In genomic region chr7:76165973-76166403, GRCh38 we compare ENCODE assay signal across 8 cellular contexts. TPM values are rescaled to one million over a fixed set of nuclear protein-coding genes. Genes with fewer than 3 reads are reported as not detected.
DNase-seq lines count a peak whose midpoint lies in the region; ATAC-seq, FAIRE-seq and TF ChIP-seq lines count a peak whose summit lies in the region.

No MANE protein-coding gene starts in this region.

- CTCF ChIA-PET in Panc1 (lab: Charles Lee), result no interaction called here

- TF ChIP-seq POLR2A in esophagus muscularis mucosa (IDR thresholded peaks at IDR 0.05; ENCODE audit: low read depth), result no peak
- no peak for TF ChIP-seq POLR2A in GM12891 (IDR thresholded peaks at IDR 0.05; ENCODE audit: low read depth, low read length)

- H3K4me1 Mint-ChIP-seq in progenitor cell of endocrine pancreas (ENCODE audit: low read depth), result peaks cover 5% of the 10 kb centered on the region

- H3K9me3 ChIP-seq in Panc1 (ENCODE audit: control insufficient read depth, insufficient read depth, low read depth, low read length) (no peaks in the 10 kb centered on the region), esophagus muscularis mucosa (no peaks in the 10 kb centered on the region)

- peak overlapping the region; percentile 98 for H3K27ac Mint-ChIP-seq in progenitor cell of endocrine pancreas

- H3K27me3 ChIP-seq in GM06990 (replicated peaks; ENCODE audit: control insufficient read depth, insufficient read depth, low read length) (no peaks in the 10 kb centered on the region), Panc1 (ENCODE audit: control insufficient read depth, insufficient read depth, low read length) (no peaks in the 10 kb centered on the region), esophagus muscularis mucosa (no peaks in the 10 kb centered on the region)

- H3K36me3 ChIP-seq in GM06990 (ENCODE audit: control insufficient read depth, insufficient read depth, low read length), result no peaks in the 10 kb centered on the region
- H3K36me3 ChIP-seq in Panc1 (ENCODE audit: control insufficient read depth, insufficient read depth, low read length), result no peaks in the 10 kb centered on the region; the same call in 1 of the 2 replicates
- no peaks in the 10 kb centered on the region for H3K36me3 ChIP-seq in esophagus muscularis mucosa

- WGBS in esophagus muscularis mucosa, result 83% methylated on average over 15 of the region's 15 CpGs

- H3K4me3 ChIP-seq in GM06990 (replicated peaks; ENCODE audit: low read depth, low read length) (peak overlapping the region; percentile 70), Panc1 (ENCODE audit: low read depth in 2 of 2, low read length in 2 of 2) (peak overlapping the region; percentile 65 to 75), esophagus muscularis mucosa (peak overlapping the region; percentile 59 to 70 (median 68))

- intact Hi-C loops in Panc1 (cut with micrococcal nuclease; ENCODE audit: unreplicated experiment), result no loop called here
- intact Hi-C loops in esophagus muscularis mucosa (cut with DNase I), result no loop called here

- H3K36me3 Mint-ChIP-seq in progenitor cell of endocrine pancreas (ENCODE audit: insufficient read depth), result no peaks in the 10 kb centered on the region

- FAIRE-seq in GM12891 (lab: Jason Lieb, UNC), result no peak

- TF ChIP-seq CTCF in GM06990 (IDR thresholded peaks at IDR 0.05; ENCODE audit: insufficient read depth, low read length, poor library complexity, severe bottlenecking), result no peak
- TF ChIP-seq CTCF in Panc1 (IDR thresholded peaks at IDR 0.05), result no peak
- no peak for TF ChIP-seq CTCF in esophagus muscularis mucosa (IDR thresholded peaks at IDR 0.05)
- TF ChIP-seq CTCF in progenitor cell of endocrine pancreas (IDR thresholded peaks at IDR 0.05; ENCODE audit: unreplicated experiment), result no peak

- no peak for DNase-seq in GM06990 (ENCODE audit: extremely low read depth, insufficient read length)
- DNase-seq in Panc1 (ENCODE audit: low read depth, low spot score), result no peak
- no peak for DNase-seq in esophagus muscularis mucosa (ENCODE audit: extremely low spot score)
- no peak for DNase-seq in progenitor cell of endocrine pancreas (ENCODE audit: low spot score, unreplicated experiment)
- no peak for DNase-seq in GM12891 (ENCODE audit: insufficient read length, low spot score)
- no peak for DNase-seq in NCI-H526 treated with DMSO at 0.1 percent for 48 hours (lab: John Stamatoyannopoulos, UW)
- no peak for DNase-seq in activated CD4-positive, alpha-beta T cell treated with anti-CD3 and anti-CD28 coated beads for 48 hours

- H3K4me1 ChIP-seq in Panc1 (ENCODE audit: control insufficient read depth, insufficient read depth, low read length) (no peaks in the 10 kb centered on the region), esophagus muscularis mucosa (peaks cover 0 to 12% (median 8%) of the 10 kb centered on the region in 4 donors)

- ATAC-seq in Panc1, result peak; percentile 54
- no peak for ATAC-seq in GM21390 (IDR thresholded peaks at IDR 0.05; ENCODE audit: unreplicated experiment)

- H3K9me3 Mint-ChIP-seq in progenitor cell of endocrine pancreas (ENCODE audit: low read depth), result no peaks in the 10 kb centered on the region

- TF ChIP-seq EP300 in esophagus muscularis mucosa (IDR thresholded peaks at IDR 0.05), result no peak

- BruUV-seq in Panc1 (replicated peaks; lab: Mats Ljungman, UMichigan), result TSS peak; percentile 78

- H3K27me3 Mint-ChIP-seq in progenitor cell of endocrine pancreas, result peaks cover 9% of the 10 kb centered on the region

- POLR2A ChIA-PET in Panc1 (lab: Charles Lee), result no interaction called here

- in situ Hi-C loops in Panc1 (cut with HindIII; ENCODE audit: low pct_unique_long_range_greater_than_20kb, low sequenced_read_pairs), result no loop called here

- H3K4me3 Mint-ChIP-seq in progenitor cell of endocrine pancreas (ENCODE audit: low read depth), result peak overlapping the region; percentile 77

- H3K27ac ChIP-seq in Panc1 (ENCODE audit: low read length) (peak overlapping the region; percentile 85), esophagus muscularis mucosa (replicated peaks in 1 of 4) (peak overlapping the region; percentile 84 to 91 (median 86))

TF ChIP-seq in GM12891, 5 proteins besides CTCF, POLR2A, EP300 and RAD21:
- TF ChIP-seq POU2F2 (IDR thresholded peaks at IDR 0.05; ENCODE audit: low read depth, low read length), result no peak
- no peak for TF ChIP-seq TAF1 (IDR thresholded peaks at IDR 0.05; ENCODE audit: low read depth, low read length)
- TF ChIP-seq POLR2AphosphoS5 (IDR thresholded peaks at IDR 0.05; ENCODE audit: low read depth, low read length), result no peak

RNA-seq across cellular contexts. Expression of gene SRRM3, which starts 35.7 kb away (rescaled TPM):
- 8.5 TPM for total RNA-seq in Panc1 (2021; ENCODE audit: unreplicated experiment)
- 8.6 TPM for polyA plus RNA-seq in Panc1 (2012; ENCODE audit: insufficient read length)
- total RNA-seq in esophagus muscularis mucosa, result 1 to 10 TPM; 2.1 to 4.9 (median 2.7) TPM
- total RNA-seq in progenitor cell of endocrine pancreas, result 2.5 and 3.3 TPM in 2 replicates
- polyA plus RNA-seq in GM12891 (2012; ENCODE audit: low read depth, missing spikeins), result 0.19 TPM
